Comparison of ENCODE assay signal across 18 cellular contexts in the genomic region with DNA sequence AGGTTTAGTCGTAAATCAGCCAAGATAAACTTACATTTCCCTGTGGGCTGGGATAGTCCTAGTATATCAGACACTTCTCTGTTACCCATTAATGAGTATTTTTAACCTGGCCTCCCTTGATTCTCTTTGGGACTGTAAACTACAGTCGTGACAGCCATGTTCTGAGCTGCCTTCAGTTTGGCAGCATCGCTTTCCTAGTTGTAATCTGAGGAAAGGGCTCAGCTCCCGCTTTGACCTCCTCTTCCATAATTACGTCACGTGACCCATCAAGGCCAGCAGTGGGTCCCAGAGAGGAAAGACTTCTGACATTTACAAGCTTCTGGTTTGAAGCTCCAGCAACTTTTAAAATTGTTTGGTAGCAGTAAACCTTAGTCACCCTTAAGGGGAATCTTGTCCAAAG.
"Had no signal": no experiment of that assay in that cellular context is flagged by ENCODE, and none has a peak within 500 bp of the region (broad histone marks: within the 10 kb centered on the region; RNA-seq: fewer than 3 reads in every experiment).

No MANE protein-coding gene starts in this region.

- H3K27ac Mint-ChIP-seq: activated naive CD4-positive, alpha-beta T cell treated with anti-CD3 and anti-CD28 coated beads, Interleukin-2, amount 50 U/mL, for 72 hours; activated T-cell treated with anti-CD3 and anti-CD28 coated beads, Interleukin-2, amount 50 U/mL, for 24 hours; activated T-helper 17 cell treated with anti-CD3 and anti-CD28 coated beads, Interleukin-2, amount 50 U/mL, for 72 hours; memory B cell had no signal

- H3K4me1 ChIP-seq: foreskin keratinocyte, upper lobe of left lung had no signal

- H3K36me3 ChIP-seq: brain microvascular endothelial cell, upper lobe of left lung had no signal

- H3K9me3 Mint-ChIP-seq: activated naive CD4-positive, alpha-beta T cell treated with anti-CD3 and anti-CD28 coated beads, Interleukin-2, amount 50 U/mL, for 72 hours; activated T-cell treated with anti-CD3 and anti-CD28 coated beads, Interleukin-2, amount 50 U/mL, for 24 hours; activated T-helper 17 cell treated with anti-CD3 and anti-CD28 coated beads, Interleukin-2, amount 50 U/mL, for 72 hours; central memory CD8-positive, alpha-beta T cell; memory B cell had no signal

- ATAC-seq: activated naive CD4-positive, alpha-beta T cell treated with anti-CD3 and anti-CD28 coated beads, Interleukin-2, amount 50 U/mL, for 72 hours; activated T-helper 17 cell treated with anti-CD3 and anti-CD28 coated beads, Interleukin-2, amount 50 U/mL, for 72 hours; foreskin keratinocyte; mucosa of descending colon had no signal

- H3K4me1 Mint-ChIP-seq: activated T-helper 17 cell treated with anti-CD3 and anti-CD28 coated beads, Interleukin-2, amount 50 U/mL, for 72 hours had no signal

- H3K27me3 ChIP-seq: brain microvascular endothelial cell, foreskin keratinocyte, upper lobe of left lung had no signal

- H3K27ac ChIP-seq: brain microvascular endothelial cell, foreskin keratinocyte, upper lobe of left lung, VCaP had no signal

- DNase-seq: activated CD4-positive, CD25-positive, alpha-beta regulatory T cell treated with anti-CD3 and anti-CD28 coated beads, Interleukin-2, amount 50 U/mL, for 72 hours; activated T-cell treated with anti-CD3 and anti-CD28 coated beads, Interleukin-2, amount 50 U/mL, for 24 hours; aorta; brain microvascular endothelial cell; effector memory CD4-positive, alpha-beta T cell; foreskin keratinocyte; kidney; mucosa of descending colon; occipital lobe; stimulated activated CD4-positive, alpha-beta T cell treated with anti-CD3 and anti-CD28 coated beads, Interleukin-4, amount 100 ng/mL, for 1 hour; stimulated activated naive CD4-positive, alpha-beta T cell treated with Interleukin-2 at 50 U/mL for 16 hours; upper lobe of left lung had no signal

- H3K4me3 ChIP-seq: mucosa of descending colon, thoracic aorta, upper lobe of left lung had no signal

- H3K4me3 Mint-ChIP-seq: activated T-cell treated with anti-CD3 and anti-CD28 coated beads, Interleukin-2, amount 50 U/mL, for 24 hours; activated T-helper 17 cell treated with anti-CD3 and anti-CD28 coated beads, Interleukin-2, amount 50 U/mL, for 72 hours; central memory CD8-positive, alpha-beta T cell; memory B cell had no signal

- H3K36me3 Mint-ChIP-seq: activated naive CD4-positive, alpha-beta T cell treated with anti-CD3 and anti-CD28 coated beads, Interleukin-2, amount 50 U/mL, for 72 hours; memory B cell had no signal

- H3K9me3 ChIP-seq: mucosa of descending colon, thoracic aorta, upper lobe of left lung had no signal
